In the genomic region with DNA sequence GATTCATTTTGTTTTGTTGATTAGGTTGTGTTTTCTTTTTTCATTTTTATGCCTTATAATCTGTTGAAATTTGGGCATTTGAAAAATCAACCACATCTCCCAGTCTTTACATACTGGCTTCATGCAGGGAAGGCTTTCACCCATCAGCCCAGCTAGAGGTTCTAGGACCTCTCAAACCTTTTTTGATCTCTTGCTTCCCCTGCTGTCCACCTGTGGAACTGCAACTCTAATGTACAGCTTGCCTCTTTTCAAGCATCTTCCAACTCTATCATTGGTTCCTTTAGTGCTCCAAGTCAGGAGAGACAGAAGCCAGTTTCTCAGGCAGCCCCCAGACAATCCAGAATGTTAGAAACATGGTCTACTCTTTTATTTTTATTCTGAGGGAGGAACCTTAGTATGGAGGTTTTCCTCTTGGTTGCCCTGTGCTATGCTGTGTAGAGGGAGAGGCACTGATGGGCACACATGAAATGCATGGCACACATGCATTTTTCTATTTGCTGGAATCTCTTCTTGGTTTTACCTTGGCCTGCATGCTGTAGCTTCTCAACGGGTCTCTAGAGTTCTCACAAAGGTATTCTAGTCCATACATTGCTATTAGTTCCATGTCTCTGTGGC, we compare ENCODE assay signal across 8 cellular contexts.
DNase-seq lines count a peak whose midpoint lies in the region; ATAC-seq and TF ChIP-seq lines count a peak whose summit lies in the region.

No MANE protein-coding gene starts in this region.

- intact Hi-C loops in CD14-positive monocyte (cut with micrococcal nuclease), result loop anchor here in 1 of 2 donors (5.0 kb wide), 1 partner anchor 655 kb away; no protein-coding TSS in a partner anchor

- no peaks in the 10 kb centered on the region for H3K4me1 ChIP-seq in iPS DF 6.9 (ENCODE audit: control insufficient read depth, insufficient read depth, low read length)

- no peaks in the 10 kb centered on the region for H3K27me3 ChIP-seq in iPS DF 6.9 (ENCODE audit: control insufficient read depth, insufficient read depth, low read length)

- H3K9me3 Mint-ChIP-seq in CD14-positive monocyte, result peaks cover 0 to 3% (median 0%) of the 10 kb centered on the region in 7 donors

- peaks cover 0 to 4% (median 1%) of the 10 kb centered on the region in 3 donors for H3K27me3 Mint-ChIP-seq in CD14-positive monocyte (ENCODE audit: low read depth in 3 of 3)

- no peak for DNase-seq in CD14-positive monocyte (ENCODE audit: low spot score)
- DNase-seq in HS-5 (ENCODE audit: low read depth), result peak; percentile 28
- DNase-seq in T1000 (lab: John Stamatoyannopoulos, UW), result peak; percentile 4
- DNase-seq in iPS DF 6.9 (ENCODE audit: low read depth, low spot score), result peak; percentile 57
- no peak for DNase-seq in GF-D8 (lab: John Stamatoyannopoulos, UW)

- no peak overlapping the region for H3K27ac ChIP-seq in iPS DF 6.9 (ENCODE audit: low read length)

- H3K4me3 ChIP-seq in GM12875 (ENCODE audit: low read depth, low read length) (no peak overlapping the region), iPS DF 6.9 (ENCODE audit: low read length) (no peak overlapping the region)

- TF ChIP-seq CTCF in CD14-positive monocyte (IDR thresholded peaks at IDR 0.05), result peak; percentile 79
- peak; percentile 92 for TF ChIP-seq CTCF in GM12875 (IDR thresholded peaks at IDR 0.05; ENCODE audit: borderline replicate concordance, insufficient read depth, low read depth, low read length)

- no peak overlapping the region for H3K27ac Mint-ChIP-seq in CD14-positive monocyte

- H3K4me3 Mint-ChIP-seq in CD14-positive monocyte, result no peak overlapping the region

- ATAC-seq in GM18867 (IDR thresholded peaks at IDR 0.05; ENCODE audit: unreplicated experiment) (no peak), HG03139 (IDR thresholded peaks at IDR 0.05; ENCODE audit: unreplicated experiment) (no peak)

- no peaks in the 10 kb centered on the region for H3K4me1 Mint-ChIP-seq in CD14-positive monocyte

- WGBS in iPS DF 6.9 (ENCODE audit: insufficient coverage, insufficient read length), result no CpG with 5 or more reads among the region's 1 CpG

- H3K36me3 Mint-ChIP-seq in CD14-positive monocyte, result no peaks in the 10 kb centered on the region

- no peaks in the 10 kb centered on the region for H3K36me3 ChIP-seq in iPS DF 6.9 (ENCODE audit: control insufficient read depth, insufficient read depth, low read length)

- no peaks in the 10 kb centered on the region for H3K9me3 ChIP-seq in iPS DF 6.9 (ENCODE audit: control insufficient read depth, insufficient read depth, low read length)

Comparison
In these comparisons a context has a peak if more than half of its experiments do, and no peak if none do; other contexts are left out.
1. DNase-seq: peak in HS-5 (single experiment), T1000 (single experiment) and iPS DF 6.9 (single experiment); none in CD14-positive monocyte (single experiment) and GF-D8 (single experiment).